13 cellular contexts compared by ENCODE assay signal in genomic region chr11:107545101-107545514, GRCh38. TPM values are rescaled to one million over a fixed set of nuclear protein-coding genes. Genes with fewer than 3 reads are reported as not detected.
DNase-seq lines count a peak whose midpoint lies in the region; ATAC-seq and TF ChIP-seq lines count a peak whose summit lies in the region.
"Had no signal": no experiment of that assay in that cellular context is flagged by ENCODE, and none has a peak within 500 bp of the region (broad histone marks: within the 10 kb centered on the region; RNA-seq: fewer than 3 reads in every experiment).

No MANE protein-coding gene starts in this region.

- H3K4me1 Mint-ChIP-seq in activated CD4-positive, alpha-beta T cell treated with anti-CD3 and anti-CD28 coated beads, Interleukin-2, amount 10 ng/mL, durations not matched to agents 24 days and 14 days: peaks cover 11% of the 10 kb centered on the region
- no peaks in the 10 kb centered on the region for H3K4me1 Mint-ChIP-seq in activated CD4-positive, alpha-beta T cell treated with anti-CD3 and anti-CD28 coated beads, Interleukin-2, amount 10 ng/mL, durations not matched to agents 7 days and 5 days
- no peaks in the 10 kb centered on the region for H3K4me1 Mint-ChIP-seq in stimulated activated effector memory CD8-positive, alpha-beta T cell treated with anti-CD3 and anti-CD28 coated beads, Interleukin-12 subunit alpha, Interleukin-12 subunit beta, amount 100 ng/mL, for 72 hours
- H3K4me1 Mint-ChIP-seq in activated T-cell treated with anti-CD3 and anti-CD28 coated beads, Interleukin-2, amount 50 U/mL, for 24 hours (ENCODE audit: low read depth): peaks cover 15% of the 10 kb centered on the region
- H3K4me1 Mint-ChIP-seq: GM23338, natural killer cell had no signal

- peaks cover 0 to 41% of the 10 kb centered on the region in 2 donors for H3K36me3 ChIP-seq in psoas muscle (ENCODE audit: insufficient read depth in 1 of 2, low read depth in 1 of 2)

- H3K36me3 Mint-ChIP-seq in activated CD4-positive, alpha-beta T cell treated with anti-CD3 and anti-CD28 coated beads, Interleukin-2, amount 10 ng/mL, durations not matched to agents 24 days and 14 days (ENCODE audit: low read depth): peaks cover 17% of the 10 kb centered on the region
- H3K36me3 Mint-ChIP-seq in activated CD4-positive, alpha-beta T cell treated with anti-CD3 and anti-CD28 coated beads, Interleukin-2, amount 10 ng/mL, durations not matched to agents 7 days and 5 days (ENCODE audit: low read depth): peaks cover 2% of the 10 kb centered on the region
- H3K36me3 Mint-ChIP-seq in stimulated activated effector memory CD8-positive, alpha-beta T cell treated with anti-CD3 and anti-CD28 coated beads, Interleukin-12 subunit alpha, Interleukin-12 subunit beta, amount 100 ng/mL, for 72 hours: peaks cover 32% of the 10 kb centered on the region
- H3K36me3 Mint-ChIP-seq in activated T-cell treated with anti-CD3 and anti-CD28 coated beads, Interleukin-2, amount 50 U/mL, for 24 hours (ENCODE audit: low read depth): peaks cover 82% of the 10 kb centered on the region
- H3K36me3 Mint-ChIP-seq: natural killer cell had no signal

- H3K4me3 ChIP-seq in fibroblast of villous mesenchyme (ENCODE audit: low read depth, low read length): no peak overlapping the region
- H3K4me3 ChIP-seq in psoas muscle: no peak overlapping the region
- H3K4me3 ChIP-seq: GM23338 had no signal

- H3K27ac ChIP-seq in psoas muscle: no peak overlapping the region

- in situ Hi-C loops in SK-MEL-5 (cut with HindIII; ENCODE audit: low pct_unique_long_range_greater_than_20kb, low sequenced_read_pairs): no loop called here

- H3K4me1 ChIP-seq in psoas muscle: no peaks in the 10 kb centered on the region

- intact Hi-C loops in activated CD4-positive, alpha-beta T cell treated with anti-CD3 and anti-CD28 coated beads, Interleukin-2, amount 10 ng/mL, durations not matched to agents 24 days and 14 days (cut with micrococcal nuclease): no loop called here
- intact Hi-C loops in psoas muscle (cut with DNase I): no loop called here

- H3K27me3 ChIP-seq in psoas muscle (ENCODE audit: insufficient read depth in 3 of 3, low read length in 2 of 3): no peaks in the 10 kb centered on the region

- no peak overlapping the region for H3K4me3 Mint-ChIP-seq in activated CD4-positive, alpha-beta T cell treated with anti-CD3 and anti-CD28 coated beads, Interleukin-2, amount 10 ng/mL, durations not matched to agents 24 days and 14 days
- no peak overlapping the region for H3K4me3 Mint-ChIP-seq in activated CD4-positive, alpha-beta T cell treated with anti-CD3 and anti-CD28 coated beads, Interleukin-2, amount 10 ng/mL, durations not matched to agents 7 days and 5 days
- H3K4me3 Mint-ChIP-seq in stimulated activated effector memory CD8-positive, alpha-beta T cell treated with anti-CD3 and anti-CD28 coated beads, Interleukin-12 subunit alpha, Interleukin-12 subunit beta, amount 100 ng/mL, for 72 hours: no peak overlapping the region
- no peak overlapping the region for H3K4me3 Mint-ChIP-seq in activated T-cell treated with anti-CD3 and anti-CD28 coated beads, Interleukin-2, amount 50 U/mL, for 24 hours
- H3K4me3 Mint-ChIP-seq: activated T-cell treated with anti-CD3 and anti-CD28 coated beads, Interleukin-2, amount 50 U/mL, for 4 hours; GM23338; natural killer cell had no signal

- CTCF ChIA-PET in activated CD4-positive, alpha-beta T cell treated with anti-CD3 and anti-CD28 coated beads, Interleukin-2, amount 10 ng/mL, durations not matched to agents 7 days and 5 days (lab: Charles Lee): no interaction called here

- no peaks in the 10 kb centered on the region for H3K27me3 Mint-ChIP-seq in activated CD4-positive, alpha-beta T cell treated with anti-CD3 and anti-CD28 coated beads, Interleukin-2, amount 10 ng/mL, durations not matched to agents 24 days and 14 days
- H3K27me3 Mint-ChIP-seq in activated CD4-positive, alpha-beta T cell treated with anti-CD3 and anti-CD28 coated beads, Interleukin-2, amount 10 ng/mL, durations not matched to agents 7 days and 5 days: no peaks in the 10 kb centered on the region
- H3K27me3 Mint-ChIP-seq in activated T-cell treated with anti-CD3 and anti-CD28 coated beads, Interleukin-2, amount 50 U/mL, for 24 hours: no peaks in the 10 kb centered on the region

- POLR2A ChIA-PET in activated CD4-positive, alpha-beta T cell treated with anti-CD3 and anti-CD28 coated beads, Interleukin-2, amount 10 ng/mL, durations not matched to agents 7 days and 5 days (lab: Charles Lee): no interaction called here

- H3K9me3 Mint-ChIP-seq in activated CD4-positive, alpha-beta T cell treated with anti-CD3 and anti-CD28 coated beads, Interleukin-2, amount 10 ng/mL, durations not matched to agents 24 days and 14 days: no peaks in the 10 kb centered on the region
- H3K9me3 Mint-ChIP-seq in activated CD4-positive, alpha-beta T cell treated with anti-CD3 and anti-CD28 coated beads, Interleukin-2, amount 10 ng/mL, durations not matched to agents 7 days and 5 days: no peaks in the 10 kb centered on the region
- H3K9me3 Mint-ChIP-seq in stimulated activated effector memory CD8-positive, alpha-beta T cell treated with anti-CD3 and anti-CD28 coated beads, Interleukin-12 subunit alpha, Interleukin-12 subunit beta, amount 100 ng/mL, for 72 hours: no peaks in the 10 kb centered on the region
- H3K9me3 Mint-ChIP-seq in activated T-cell treated with anti-CD3 and anti-CD28 coated beads, Interleukin-2, amount 50 U/mL, for 24 hours: no peaks in the 10 kb centered on the region
- H3K9me3 Mint-ChIP-seq: activated T-cell treated with anti-CD3 and anti-CD28 coated beads, Interleukin-2, amount 50 U/mL, for 4 hours; GM23338; natural killer cell had no signal

- peak overlapping the region; percentile 5 for H3K27ac Mint-ChIP-seq in activated CD4-positive, alpha-beta T cell treated with anti-CD3 and anti-CD28 coated beads, Interleukin-2, amount 10 ng/mL, durations not matched to agents 24 days and 14 days
- H3K27ac Mint-ChIP-seq in activated CD4-positive, alpha-beta T cell treated with anti-CD3 and anti-CD28 coated beads, Interleukin-2, amount 10 ng/mL, durations not matched to agents 7 days and 5 days: no peak overlapping the region
- no peak overlapping the region for H3K27ac Mint-ChIP-seq in stimulated activated effector memory CD8-positive, alpha-beta T cell treated with anti-CD3 and anti-CD28 coated beads, Interleukin-12 subunit alpha, Interleukin-12 subunit beta, amount 100 ng/mL, for 72 hours
- no peak overlapping the region for H3K27ac Mint-ChIP-seq in activated T-cell treated with anti-CD3 and anti-CD28 coated beads, Interleukin-2, amount 50 U/mL, for 24 hours
- H3K27ac Mint-ChIP-seq: GM23338 had no signal

- DNase-seq in activated CD4-positive, alpha-beta T cell treated with anti-CD3 and anti-CD28 coated beads, Interleukin-2, amount 10 ng/mL, durations not matched to agents 24 days and 14 days: no peak
- DNase-seq in activated CD4-positive, alpha-beta T cell treated with anti-CD3 and anti-CD28 coated beads, Interleukin-2, amount 10 ng/mL, durations not matched to agents 7 days and 5 days: no peak
- peak; percentile 39 for DNase-seq in SK-MEL-5 (ENCODE audit: low read depth, low spot score)
- DNase-seq in fibroblast of villous mesenchyme (ENCODE audit: low read depth): peak; percentile 28
- no peak for DNase-seq in stimulated activated effector memory CD8-positive, alpha-beta T cell treated with anti-CD3 and anti-CD28 coated beads, Interleukin-12 subunit alpha, Interleukin-12 subunit beta, amount 100 ng/mL, for 72 hours (ENCODE audit: low spot score in 2 of 2)
- DNase-seq in psoas muscle: no peak
- no peak for DNase-seq in activated T-cell treated with anti-CD3 and anti-CD28 coated beads, Interleukin-2, amount 50 U/mL, for 24 hours
- DNase-seq: ACHN; activated T-cell treated with anti-CD3 and anti-CD28 coated beads, Interleukin-2, amount 50 U/mL, for 4 hours; natural killer cell had no signal

- 92 to 97% (median 97%) methylated on average over 1 of the region's 1 CpG for WGBS in psoas muscle, 3 donors

- TF ChIP-seq CTCF in fibroblast of villous mesenchyme (IDR thresholded peaks at IDR 0.05; ENCODE audit: insufficient read depth, low read depth, low read length) (no peak), psoas muscle (IDR thresholded peaks at IDR 0.05) (no peak)

- ATAC-seq in stimulated activated effector memory CD8-positive, alpha-beta T cell treated with anti-CD3 and anti-CD28 coated beads, Interleukin-12 subunit alpha, Interleukin-12 subunit beta, amount 100 ng/mL, for 72 hours: peak; percentile 72
- ATAC-seq in psoas muscle: no peak
- ATAC-seq in HG03571 (IDR thresholded peaks at IDR 0.05; ENCODE audit: unreplicated experiment): no peak
- ATAC-seq: GM23338, natural killer cell had no signal

- no peaks in the 10 kb centered on the region for H3K9me3 ChIP-seq in psoas muscle

RNA-seq across cellular contexts. Expression of gene ALKBH8, which starts 20.4 kb away (rescaled TPM):
- total RNA-seq in activated CD4-positive, alpha-beta T cell treated with anti-CD3 and anti-CD28 coated beads, Interleukin-2, amount 10 ng/mL, durations not matched to agents 24 days and 14 days: 13.3 and 15.0 TPM in 2 replicates
- total RNA-seq in activated CD4-positive, alpha-beta T cell treated with anti-CD3 and anti-CD28 coated beads, Interleukin-2, amount 10 ng/mL, durations not matched to agents 7 days and 5 days: 1 to 10 TPM; 8.3 to 8.9 TPM
- total RNA-seq in SK-MEL-5 (2014; rRNA removed; shearing (Covaris generic)): 5.9 and 7.1 TPM in 2 replicates
- polyA plus RNA-seq in SK-MEL-5 (2015; cell fraction: cytosol; rRNA removed): 5.6 and 7.0 TPM in 2 replicates
- 11.3 and 13.1 TPM in 2 replicates for polyA plus RNA-seq in SK-MEL-5 (2015; cell fraction: nucleus; rRNA removed)
- total RNA-seq in fibroblast of villous mesenchyme (6.1 and 6.5 TPM in 2 replicates), psoas muscle (10 to 100 TPM in 1 of 4 donors, 1 to 10 TPM in 3; 6.8 to 11.6 (median 8.1) TPM)
- polyA plus RNA-seq in psoas muscle: 10 to 100 TPM in 1 of 3 donors, 1 to 10 TPM in 2; 4.2 to 23.8 (median 4.7) TPM

RNA-seq across cellular contexts. Expression of gene ELMOD1, which starts 45.8 kb away (rescaled TPM):
- total RNA-seq in activated CD4-positive, alpha-beta T cell treated with anti-CD3 and anti-CD28 coated beads, Interleukin-2, amount 10 ng/mL, durations not matched to agents 24 days and 14 days: not detected in 2 replicates
- not detected for total RNA-seq in activated CD4-positive, alpha-beta T cell treated with anti-CD3 and anti-CD28 coated beads, Interleukin-2, amount 10 ng/mL, durations not matched to agents 7 days and 5 days
- total RNA-seq in SK-MEL-5 (2014; rRNA removed; shearing (Covaris generic)): 0.56 and 0.77 TPM in 2 replicates
- 0.20 and 0.58 TPM in 2 replicates for polyA plus RNA-seq in SK-MEL-5 (2015; cell fraction: cytosol; rRNA removed)
- 2.2 and 8.9 TPM in 2 replicates for polyA plus RNA-seq in SK-MEL-5 (2015; cell fraction: nucleus; rRNA removed)
- 0.43 and 0.64 TPM in 2 replicates for total RNA-seq in fibroblast of villous mesenchyme
- total RNA-seq in psoas muscle: 1 to 10 TPM in 3 of 4 donors, under 1 TPM in 1; 0.90 to 4.7 (median 2.0) TPM
- 1 to 10 TPM in 2 of 3 donors, under 1 TPM in 1; 0.17 to 2.4 (median 1.4) TPM for polyA plus RNA-seq in psoas muscle
- total RNA-seq: activated T-cell treated with anti-CD3 and anti-CD28 coated beads, Interleukin-2, amount 50 U/mL, for 4 hours; natural killer cell; subcutaneous adipose tissue had no signal

Comparison
In these comparisons a context has a peak if more than half of its experiments do, and no peak if none do; other contexts are left out.
1. DNase-seq: peak in SK-MEL-5 (single experiment) and fibroblast of villous mesenchyme (single experiment); none in activated CD4-positive, alpha-beta T cell treated with anti-CD3 and anti-CD28 coated beads, Interleukin-2, amount 10 ng/mL, durations not matched to agents 24 days and 14 days (single experiment), activated CD4-positive, alpha-beta T cell treated with anti-CD3 and anti-CD28 coated beads, Interleukin-2, amount 10 ng/mL, durations not matched to agents 7 days and 5 days (single experiment), stimulated activated effector memory CD8-positive, alpha-beta T cell treated with anti-CD3 and anti-CD28 coated beads, Interleukin-12 subunit alpha, Interleukin-12 subunit beta, amount 100 ng/mL, for 72 hours (0 of 2), psoas muscle (0 of 2) and activated T-cell treated with anti-CD3 and anti-CD28 coated beads, Interleukin-2, amount 50 U/mL, for 24 hours (single experiment).